Comparison of ENCODE assay signal across 8 cellular contexts in the genomic region with DNA sequence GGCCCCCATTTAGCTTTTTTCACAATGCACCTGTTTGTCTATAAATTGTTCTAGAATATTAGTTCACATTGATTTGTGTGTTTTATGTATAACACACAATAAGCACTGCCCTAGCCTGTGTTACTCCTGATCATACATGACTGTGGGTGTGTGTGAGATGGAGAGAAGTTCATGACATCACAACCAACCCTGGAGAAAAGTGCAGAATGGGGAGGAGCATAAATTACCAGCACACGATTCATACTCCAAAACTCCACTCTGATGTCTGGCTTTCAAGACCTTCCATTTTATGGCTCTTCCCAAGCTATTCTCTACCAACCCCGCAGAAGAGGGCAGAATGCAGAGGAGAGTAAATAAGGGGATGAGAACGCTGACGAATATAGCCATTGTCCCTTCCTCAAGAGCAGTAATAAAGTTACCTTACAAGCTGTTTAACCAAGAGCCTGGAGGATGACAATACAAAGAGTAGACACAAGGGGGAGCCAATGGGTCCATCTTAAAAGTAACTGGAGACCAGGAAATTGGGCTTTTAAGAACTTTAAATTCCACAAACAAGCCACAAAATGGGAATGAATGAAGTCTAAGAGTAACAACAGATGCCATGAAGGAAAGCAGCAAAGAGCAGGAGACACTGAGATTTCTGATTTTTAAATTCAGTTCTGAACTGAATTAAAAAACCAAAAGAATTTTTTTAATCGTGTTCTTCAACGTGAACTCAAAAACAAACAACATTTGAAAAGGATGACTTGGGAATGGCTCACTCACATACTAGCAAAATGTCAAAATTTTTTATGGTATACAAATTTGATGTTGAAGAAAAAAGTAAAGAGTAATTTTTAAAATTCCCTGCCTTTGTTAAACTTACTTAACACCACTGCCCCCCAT.
DNase-seq lines count a peak whose midpoint lies in the region; ATAC-seq and TF ChIP-seq lines count a peak whose summit lies in the region.

No MANE protein-coding gene starts in this region.

- no peaks in the 10 kb centered on the region for H3K23me2 ChIP-seq in H9 (ENCODE audit: insufficient read length, low read depth, low read length, poor library complexity, severe bottlenecking)

- intact Hi-C loops in testis (cut with DNase I; ENCODE audit: low total_unique reads), result no loop called here

- H2BK15ac ChIP-seq in H9 (ENCODE audit: low read depth, low read length), result no peak overlapping the region

- H3K27ac Mint-ChIP-seq in H9, result peak overlapping the region; percentile 40 to 96 (median 61); a peak in 6 of 7 replicates

- H3K56ac ChIP-seq in H9 (ENCODE audit: insufficient read length, low read depth, low read length), result no peak overlapping the region

- H4K20me1 ChIP-seq in H9 (ENCODE audit: control insufficient read depth, insufficient read depth, insufficient read length), result no peaks in the 10 kb centered on the region

- no peak overlapping the region for H4K8ac ChIP-seq in H9 (replicated peaks; ENCODE audit: insufficient read length, low read depth, low read length)

- H2AK5ac ChIP-seq in H9 (ENCODE audit: insufficient read length, low read length), result no peak overlapping the region

- no peak overlapping the region for H3K18ac ChIP-seq in H9 (ENCODE audit: insufficient read length, low read depth, low read length)

- no CpG with 5 or more reads among the region's 6 CpGs for WGBS in H9 (ENCODE audit: extremely low coverage, insufficient read length, low lambda C conversion rate)
- no CpG with 5 or more reads among the region's 6 CpGs for WGBS in iPS DF 6.9 (ENCODE audit: insufficient coverage, insufficient read length)
- 66 to 67% methylated on average over 6 of the region's 6 CpGs for WGBS in testis, 2 donors

- no peaks in the 10 kb centered on the region for H3K36me3 Mint-ChIP-seq in H9 (ENCODE audit: insufficient read depth in 1 of 3, low read depth in 3 of 3)

- no peak for TF ChIP-seq POLR2A in testis (IDR thresholded peaks at IDR 0.05)

- H3K27ac ChIP-seq in H9 (ENCODE audit: insufficient read length, low read depth, low read length), result no peak overlapping the region
- H3K27ac ChIP-seq in iPS DF 6.9 (ENCODE audit: low read length), result no peak overlapping the region
- no peak overlapping the region for H3K27ac ChIP-seq in testis

- ATAC-seq in GM18873 (IDR thresholded peaks at IDR 0.05; ENCODE audit: low FRiP score, unreplicated experiment), result no peak

- H3K4me1 Mint-ChIP-seq in H9, result peaks cover 69 to 77% of the 10 kb centered on the region in 2 experiments

- H3K9me3 ChIP-seq in H9 (ENCODE audit: control insufficient read depth, low read depth, low read length) (no peaks in the 10 kb centered on the region), adipocyte (ENCODE audit: control insufficient read depth, low read length) (no peaks in the 10 kb centered on the region), iPS DF 6.9 (ENCODE audit: control insufficient read depth, insufficient read depth, low read length) (no peaks in the 10 kb centered on the region), testis (no peaks in the 10 kb centered on the region)

- H3K79me2 ChIP-seq in H9 (ENCODE audit: insufficient read depth, low read length), result peaks cover 3% of the 10 kb centered on the region; the same call in 1 of the 2 replicates

- H3K4me3 ChIP-seq in adipocyte (ENCODE audit: low read length) (no peak overlapping the region), iPS DF 6.9 (ENCODE audit: low read length) (no peak overlapping the region), testis (no peak overlapping the region)

- no peak overlapping the region for H3T11ph ChIP-seq in H9 (ENCODE audit: low read length)

- peak; percentile 83 for TF ChIP-seq CTCF in H9 (conservative IDR thresholded peaks at IDR 0.05)
- peak in 2 of 3 experiments; percentile 53 to 67 for TF ChIP-seq CTCF in testis (IDR thresholded peaks at IDR 0.05)

- no peak overlapping the region for H4K5ac ChIP-seq in H9 (ENCODE audit: insufficient read length, low read depth, low read length)

- DNase-seq in DMS79 treated with DMSO at 0.1 percent for 48 hours (lab: John Stamatoyannopoulos, UW) (peak; percentile 3), DMS79 (lab: John Stamatoyannopoulos, UW) (no peak), H9 (no peak), NCI-H2196 (lab: John Stamatoyannopoulos, UW; ENCODE audit: unreplicated experiment) (peak; percentile 39), adipocyte (ENCODE audit: low read depth) (peak; percentile 90), iPS DF 6.9 (ENCODE audit: low read depth, low spot score) (peak; percentile 78), testis (peak; percentile 73)

- H3K9ac ChIP-seq in H9 (ENCODE audit: extremely low read depth, insufficient read length, low read length), result no peak overlapping the region
- no peak overlapping the region for H3K9ac ChIP-seq in adipocyte (ENCODE audit: low read length)

- no peak overlapping the region for H2BK120ac ChIP-seq in H9 (ENCODE audit: low read depth, low read length, poor library complexity, severe bottlenecking)

- H3K27me3 ChIP-seq in H9 (ENCODE audit: insufficient read depth, low read length) (no peaks in the 10 kb centered on the region), adipocyte (replicated peaks; ENCODE audit: control insufficient read depth, insufficient read depth, low read length) (no peaks in the 10 kb centered on the region), iPS DF 6.9 (ENCODE audit: control insufficient read depth, insufficient read depth, low read length) (no peaks in the 10 kb centered on the region), testis (no peaks in the 10 kb centered on the region)

- H3K4me2 ChIP-seq in H9 (ENCODE audit: insufficient read depth, insufficient read length, low read length), result no peak overlapping the region

- H3K27me3 Mint-ChIP-seq in H9 (ENCODE audit: low read depth), result no peaks in the 10 kb centered on the region

- no peak overlapping the region for H2BK20ac ChIP-seq in H9 (ENCODE audit: low read depth, low read length, poor library complexity, severe bottlenecking)

- H3K4ac ChIP-seq in H9 (ENCODE audit: low read depth, low read length), result no peak overlapping the region

- H2BK12ac ChIP-seq in H9 (ENCODE audit: insufficient read length, low read depth, low read length), result no peak overlapping the region

- peaks cover 5% of the 10 kb centered on the region for H3K79me1 ChIP-seq in H9 (ENCODE audit: insufficient read depth, low read depth, low read length, poor library complexity, severe bottlenecking)

- H3K23ac ChIP-seq in H9 (ENCODE audit: insufficient read length, low read depth, low read length), result no peak overlapping the region

- H3K36me3 ChIP-seq in adipocyte (ENCODE audit: control insufficient read depth, insufficient read depth, low read length, severe bottlenecking) (no peaks in the 10 kb centered on the region), iPS DF 6.9 (ENCODE audit: control insufficient read depth, insufficient read depth, low read length) (no peaks in the 10 kb centered on the region), testis (ENCODE audit: low read depth, missing control alignments) (no peaks in the 10 kb centered on the region)

- H3K4me3 Mint-ChIP-seq in H9, result peak overlapping the region in 1 of 2 experiments; percentile 51; a peak in 1 of 5 replicates

- no peak overlapping the region for H2BK5ac ChIP-seq in H9 (ENCODE audit: insufficient read length, low read length)

- H3K9me3 Mint-ChIP-seq in H9, result no peaks in the 10 kb centered on the region

- H4K91ac ChIP-seq in H9 (ENCODE audit: insufficient read length, low read depth, low read length), result no peak overlapping the region

- H3K4me1 ChIP-seq in H9 (ENCODE audit: insufficient read depth, low read length), result peaks cover 26% of the 10 kb centered on the region
- H3K4me1 ChIP-seq in adipocyte (ENCODE audit: control insufficient read depth, insufficient read depth, low read length), result peaks cover 15% of the 10 kb centered on the region
- peaks cover 8% of the 10 kb centered on the region; the same call in 1 of the 2 replicates for H3K4me1 ChIP-seq in iPS DF 6.9 (ENCODE audit: control insufficient read depth, insufficient read depth, low read length)
- no peaks in the 10 kb centered on the region for H3K4me1 ChIP-seq in testis

- H2AFZ ChIP-seq in H9 (ENCODE audit: low read length), result no peak overlapping the region

- no peak overlapping the region for H3K14ac ChIP-seq in H9 (ENCODE audit: insufficient read depth, low read length)

Comparison
In these comparisons a context has a peak if more than half of its experiments do, and no peak if none do; other contexts are left out.
1. DNase-seq: peak in DMS79 treated with DMSO at 0.1 percent for 48 hours (single experiment), NCI-H2196 (single experiment), adipocyte (single experiment), iPS DF 6.9 (single experiment) and testis (single experiment); none in DMS79 (single experiment) and H9 (single experiment).